In genomic region chr7:1839701-1840100, GRCh38 we compare ENCODE assay signal across 21 cellular contexts.
DNase-seq lines count a peak whose midpoint lies in the region; ATAC-seq, FAIRE-seq and TF ChIP-seq lines count a peak whose summit lies in the region.
"Had no signal": no experiment of that assay in that cellular context is flagged by ENCODE, and none has a peak within 500 bp of the region (broad histone marks: within the 10 kb centered on the region; RNA-seq: fewer than 3 reads in every experiment).

No MANE protein-coding gene starts in this region.

- H4K20me1 ChIP-seq in HepG2 (ENCODE audit: insufficient read depth, low read length): no peaks in the 10 kb centered on the region
- H4K20me1 ChIP-seq in osteoblast (ENCODE audit: insufficient read depth, low read length): no peaks in the 10 kb centered on the region

- ATAC-seq in right lobe of liver (no peak), HepG2 (no peak), HG02973 (IDR thresholded peaks at IDR 0.05; ENCODE audit: unreplicated experiment) (no peak), GM21786 (IDR thresholded peaks at IDR 0.05; ENCODE audit: unreplicated experiment) (no peak)
- ATAC-seq: activated CD4-positive, alpha-beta T cell treated with anti-CD3 and anti-CD28 coated beads for 36 hours; activated T-cell treated with anti-CD3 and anti-CD28 coated beads, Interleukin-2, amount 50 U/mL, for 4 hours; GM12878; Panc1 had no signal

- H3K4me3 ChIP-seq in right lobe of liver (no peak overlapping the region), HepG2 (replicated peaks in 1 of 3; ENCODE audit: insufficient read depth in 1 of 3, low read depth in 2 of 3, low read length in 3 of 3) (no peak overlapping the region), osteoblast (ENCODE audit: insufficient read depth, low read length) (no peak overlapping the region), kidney (ENCODE audit: low read length in 2 of 2) (no peak overlapping the region)
- H3K4me3 ChIP-seq: GM12878, SJCRH30 had no signal

- no peaks in the 10 kb centered on the region for H3K79me2 ChIP-seq in HepG2 (ENCODE audit: insufficient read depth, low read length)
- no peaks in the 10 kb centered on the region for H3K79me2 ChIP-seq in osteoblast (ENCODE audit: insufficient read depth, low read length)

- no peak overlapping the region for H3K27ac ChIP-seq in right lobe of liver
- H3K27ac ChIP-seq in HepG2 (ENCODE audit: extremely low read length, insufficient read depth, low read length): no peak overlapping the region
- no peak overlapping the region for H3K27ac ChIP-seq in osteoblast (ENCODE audit: low read depth, low read length)
- H3K27ac ChIP-seq in kidney (ENCODE audit: low read depth in 2 of 2, low read length in 2 of 2): no peak overlapping the region
- H3K27ac ChIP-seq: SJCRH30 had no signal

- no CpG with 5 or more reads among the region's 14 CpGs for WGBS in right lobe of liver (ENCODE audit: insufficient coverage, low coverage, low lambda C conversion rate, missing lambda C conversion rate)
- no CpG with 5 or more reads among the region's 14 CpGs for WGBS in HepG2 (ENCODE audit: low lambda C conversion rate)

- TF ChIP-seq POLR2A in right lobe of liver (IDR thresholded peaks at IDR 0.05): no peak
- TF ChIP-seq POLR2A in HepG2 (IDR thresholded peaks at IDR 0.05; ENCODE audit: insufficient read depth in 1 of 2, low read depth in 2 of 2, low read length in 2 of 2): no peak

- DNase-seq in right lobe of liver: peak in 2 of 3 donors; percentile 18 to 44
- DNase-seq in HepG2 (ENCODE audit: low spot score): no peak
- DNase-seq in cardiac septum (ENCODE audit: low spot score): peak; percentile 66
- peak; percentile 23 for DNase-seq in osteoblast (ENCODE audit: insufficient read length, low spot score, missing footprints)
- no peak for DNase-seq in kidney
- DNase-seq: activated CD4-positive, alpha-beta T cell treated with anti-CD3 and anti-CD28 coated beads for 36 hours; activated CD8-positive, alpha-beta memory T cell treated with anti-CD3 and anti-CD28 coated beads for 24 hours; activated T-cell treated with anti-CD3 and anti-CD28 coated beads, Interleukin-2, amount 50 U/mL, for 4 hours; C1 segment of cervical spinal cord; Calu3; Kasumi-1; NCI-H1694 treated with DMSO at 0.1 percent for 48 hours; NCI-H2171; NCI-H526; small intestine had no signal

- no TSS peak for BruUV-seq in HepG2 (replicated peaks; lab: Mats Ljungman, UMichigan)

- TF ChIP-seq CTCF in right lobe of liver (IDR thresholded peaks at IDR 0.05) (no peak), HepG2 (CRISPR knock-in tag; IDR thresholded peaks at IDR 0.05) (no peak), osteoblast (IDR thresholded peaks at IDR 0.05; ENCODE audit: extremely low read depth, low read depth, low read length) (no peak), kidney (IDR thresholded peaks at IDR 0.05; ENCODE audit: borderline replicate concordance, extremely low read depth, insufficient read depth) (no peak)

- H3K4me2 ChIP-seq in HepG2 (ENCODE audit: low read depth, low read length): no peak overlapping the region
- no peak overlapping the region for H3K4me2 ChIP-seq in osteoblast (ENCODE audit: insufficient read depth, low read length)

- FAIRE-seq in HepG2 (lab: Jason Lieb, UNC) (no peak), kidney (lab: Jason Lieb, UNC) (no peak)
- FAIRE-seq: GM12878, H54, small intestine had no signal

- no peak for TF ChIP-seq RAD21 in HepG2 (CRISPR knock-in tag; IDR thresholded peaks at IDR 0.05)

- no peak overlapping the region for H3K9ac ChIP-seq in HepG2 (ENCODE audit: insufficient read depth, low read depth, low read length)
- H3K9ac ChIP-seq in kidney (ENCODE audit: low read length in 2 of 2): no peak overlapping the region

- intact Hi-C loops in right lobe of liver (cut with DNase I) (no loop called here), HepG2 (cut with micrococcal nuclease; ENCODE audit: unreplicated experiment) (no loop called here), cardiac septum (cut with DNase I) (no loop called here), kidney (cut with DNase I) (no loop called here)

- H3K9me3 ChIP-seq in right lobe of liver: no peaks in the 10 kb centered on the region
- H3K9me3 ChIP-seq in HepG2 (ENCODE audit: low read length): no peaks in the 10 kb centered on the region
- H3K9me3 ChIP-seq in osteoblast (ENCODE audit: low read depth, low read length): no peaks in the 10 kb centered on the region
- H3K9me3 ChIP-seq in kidney (ENCODE audit: control insufficient read depth in 1 of 2, low read length in 2 of 2): no peaks in the 10 kb centered on the region
- H3K9me3 ChIP-seq: SJCRH30 had no signal

- H2AFZ ChIP-seq in HepG2 (ENCODE audit: low read length): no peak overlapping the region
- no peak overlapping the region for H2AFZ ChIP-seq in osteoblast (ENCODE audit: low read length)

- TF ChIP-seq EP300 in HepG2 (IDR thresholded peaks at IDR 0.05; ENCODE audit: low read depth in 2 of 2, low read length in 2 of 2): no peak
- no peak for TF ChIP-seq EP300 in HepG2 (CRISPR knock-in tag; IDR thresholded peaks at IDR 0.05; ENCODE audit: borderline replicate concordance)

- POLR2A ChIA-PET in HepG2 (lab: Yijun Ruan, JAX): no interaction called here

- H3K4me1 ChIP-seq in right lobe of liver (peaks cover 0 to 13% (median 6%) of the 10 kb centered on the region in 4 donors), HepG2 (ENCODE audit: insufficient read depth, low read length) (peaks cover 14% of the 10 kb centered on the region), osteoblast (ENCODE audit: insufficient read depth, low read length) (no peaks in the 10 kb centered on the region), kidney (ENCODE audit: control insufficient read depth in 1 of 2, insufficient read depth in 1 of 2, low read depth in 1 of 2, low read length in 2 of 2) (peaks cover 3 to 7% of the 10 kb centered on the region in 2 donors)

- no peaks in the 10 kb centered on the region for H3K36me3 ChIP-seq in right lobe of liver
- H3K36me3 ChIP-seq in HepG2 (replicated peaks in 1 of 2; ENCODE audit: control insufficient read depth in 1 of 2, insufficient read depth in 2 of 2, low read length in 2 of 2): 0 out of 5 replicates have a peak, but pooled peaks cover 0 to 4% of the 10 kb centered on the region in 2 experiments
- no peaks in the 10 kb centered on the region for H3K36me3 ChIP-seq in osteoblast (ENCODE audit: insufficient read depth, low read length)
- no peaks in the 10 kb centered on the region for H3K36me3 ChIP-seq in kidney (ENCODE audit: control insufficient read depth in 1 of 2, insufficient read depth in 2 of 2, low read length in 2 of 2)
- H3K36me3 ChIP-seq: SJCRH30 had no signal

- H3K27me3 ChIP-seq in right lobe of liver (no peaks in the 10 kb centered on the region), HepG2 (ENCODE audit: control insufficient read depth in 1 of 2, insufficient read depth in 2 of 2, low read length in 2 of 2) (no peaks in the 10 kb centered on the region), osteoblast (ENCODE audit: insufficient read depth, low read length) (no peaks in the 10 kb centered on the region)
- H3K27me3 ChIP-seq: SJCRH30 had no signal

- in situ Hi-C loops in HepG2 (cut with HindIII; ENCODE audit: extremely low pct_ligation_motif_present, low pct_unique_long_range_greater_than_20kb): no loop called here

- CTCF ChIA-PET in HepG2 (lab: Yijun Ruan, JAX; ENCODE audit: low intra/inter-chr PET ratio, low total read pairs): no interaction called here

TF ChIP-seq in HepG2, 621 proteins besides CTCF, POLR2A, EP300 and RAD21:
- TF ChIP-seq NPAS2 (CRISPR knock-in tag; IDR thresholded peaks at IDR 0.05; ENCODE audit: borderline replicate concordance): no peak
- TF ChIP-seq, protein P1, sequence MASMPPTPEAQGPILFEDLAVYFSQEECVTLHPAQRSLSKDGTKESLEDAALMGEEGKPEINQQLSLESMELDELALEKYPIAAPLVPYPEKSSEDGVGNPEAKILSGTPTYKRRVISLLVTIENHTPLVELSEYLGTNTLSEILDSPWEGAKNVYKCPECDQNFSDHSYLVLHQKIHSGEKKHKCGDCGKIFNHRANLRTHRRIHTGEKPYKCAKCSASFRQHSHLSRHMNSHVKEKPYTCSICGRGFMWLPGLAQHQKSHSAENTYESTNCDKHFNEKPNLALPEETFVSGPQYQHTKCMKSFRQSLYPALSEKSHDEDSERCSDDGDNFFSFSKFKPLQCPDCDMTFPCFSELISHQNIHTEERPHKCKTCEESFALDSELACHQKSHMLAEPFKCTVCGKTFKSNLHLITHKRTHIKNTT (CRISPR knock-in tag; IDR thresholded peaks at IDR 0.05): no peak
- no peak for TF ChIP-seq MED8 (CRISPR knock-in tag; IDR thresholded peaks at IDR 0.05; ENCODE audit: insufficient replicate concordance)

Comparison
In these comparisons a context has a peak if more than half of its experiments do, and no peak if none do; other contexts are left out.
1. DNase-seq: peak in right lobe of liver (2 of 3), cardiac septum (single experiment) and osteoblast (single experiment); none in HepG2 (single experiment) and kidney (single experiment).